ENCODE assay signal across 8 cellular contexts in genomic region chr1:61641578-61642336, GRCh38.
DNase-seq lines count a peak whose midpoint lies in the region; ATAC-seq and TF ChIP-seq lines count a peak whose summit lies in the region.

No MANE protein-coding gene starts in this region.

- TF ChIP-seq CTCF in OCI-LY1 (IDR thresholded peaks at IDR 0.05; ENCODE audit: low read length) = peak; percentile 58
- TF ChIP-seq CTCF in fibroblast of villous mesenchyme (IDR thresholded peaks at IDR 0.05; ENCODE audit: insufficient read depth, low read depth, low read length) = peak; percentile 62

- peak overlapping the region; percentile 39 for H3K4me3 ChIP-seq in OCI-LY1 (ENCODE audit: low read depth, low read length, poor library complexity, severe bottlenecking)
- H3K4me3 ChIP-seq in fibroblast of villous mesenchyme (ENCODE audit: low read depth, low read length) = peak overlapping the region; percentile 26
- H3K4me3 ChIP-seq in stomach smooth muscle (ENCODE audit: low read length in 2 of 2) = peak overlapping the region in 1 of 2 donors; percentile 54

- ATAC-seq in HG02981 (IDR thresholded peaks at IDR 0.05; ENCODE audit: unreplicated experiment) = peak; percentile 93

- H3K27ac ChIP-seq in OCI-LY1 (ENCODE audit: low read depth, low read length, poor library complexity, severe bottlenecking) (no peak overlapping the region), stomach smooth muscle (ENCODE audit: low read length) (peak overlapping the region; percentile 87)

- H3K9ac ChIP-seq in OCI-LY1 (ENCODE audit: low read length) = peak overlapping the region; percentile 7; the same call in 1 of the 2 replicates
- peak overlapping the region in 1 of 2 donors; percentile 47 for H3K9ac ChIP-seq in stomach smooth muscle (ENCODE audit: low read length in 2 of 2)

- no peaks in the 10 kb centered on the region for H3K79me2 ChIP-seq in OCI-LY1 (ENCODE audit: insufficient read depth, low read length)

- H3K9me3 ChIP-seq in OCI-LY1 (ENCODE audit: low read length) (no peaks in the 10 kb centered on the region), stomach smooth muscle (ENCODE audit: control insufficient read depth in 2 of 2, low read length in 2 of 2) (no peaks in the 10 kb centered on the region)

- no peak overlapping the region for H2AFZ ChIP-seq in OCI-LY1 (ENCODE audit: low read length)

- no peaks in the 10 kb centered on the region for H3K9me2 ChIP-seq in OCI-LY1 (ENCODE audit: low read depth, low read length)

- H3K4me2 ChIP-seq in OCI-LY1 (ENCODE audit: low read length) = peak overlapping the region; percentile 57

- H3K27me3 ChIP-seq in OCI-LY1 (ENCODE audit: insufficient read depth, low read length) (no peaks in the 10 kb centered on the region), stomach smooth muscle (ENCODE audit: control insufficient read depth in 1 of 2, insufficient read depth in 2 of 2, low read length in 2 of 2) (no peaks in the 10 kb centered on the region)

- H3K4me1 ChIP-seq in OCI-LY1 (ENCODE audit: insufficient read depth, low read length, severe bottlenecking) = peaks cover 13% of the 10 kb centered on the region
- H3K4me1 ChIP-seq in stomach smooth muscle (ENCODE audit: control insufficient read depth, insufficient read depth, low read length) = peaks cover 18% of the 10 kb centered on the region

- no peaks in the 10 kb centered on the region for H3F3A ChIP-seq in OCI-LY1 (ENCODE audit: insufficient read depth, low read length)

- H4K20me1 ChIP-seq in OCI-LY1 (ENCODE audit: insufficient read depth, low read length) = no peaks in the 10 kb centered on the region

- H3K36me3 ChIP-seq in OCI-LY1 (ENCODE audit: insufficient read depth, low read length) = no peaks in the 10 kb centered on the region
- no peaks in the 10 kb centered on the region for H3K36me3 ChIP-seq in stomach smooth muscle (ENCODE audit: control insufficient read depth in 2 of 2, insufficient read depth in 2 of 2, low read length in 2 of 2)

- DNase-seq in SIG-M5 treated with dmso at 0.1 percent for 504 hours (lab: John Stamatoyannopoulos, UW; ENCODE audit: unreplicated experiment) = peak; percentile 31
- DNase-seq in SIG-M5 (lab: John Stamatoyannopoulos, UW) = no peak
- DNase-seq in activated T-cell treated with anti-CD3 and anti-CD28 coated beads, Interleukin-2, amount 50 U/mL, for 48 hours = peak; percentile 70 to 75
- peak; percentile 63 for DNase-seq in fibroblast of villous mesenchyme (ENCODE audit: low read depth)
- DNase-seq in nucleus accumbens (lab: John Stamatoyannopoulos, UW) = peak in 53 of 56 donors; percentile 4 to 81 (median 48)
